Comparison of ENCODE assay signal across 1 cellular context in genomic region chr11:777288-778255, GRCh38.
A peak's percentile ranks its signal among the peaks of the same experiment; 100 is the strongest.
TF ChIP-seq lines count a peak whose summit lies in the region.

Gene GATD1 (minus strand): TSS chr11:777487. CDS start chr11:777462, 25 bp downstream.

TF ChIP-seq in WTC11, 78 proteins besides CTCF, POLR2A, EP300 and RAD21 (continued from another document and continues in another):
- TF ChIP-seq ZSCAN18 (CRISPR knock-in tag; IDR thresholded peaks at IDR 0.05) (no peak), ZMAT4 (CRISPR knock-in tag; IDR thresholded peaks at IDR 0.05) (no peak), ZNF263 (CRISPR knock-in tag; IDR thresholded peaks at IDR 0.05; ENCODE audit: low read depth) (no peak), ETV6 (CRISPR knock-in tag; IDR thresholded peaks at IDR 0.05) (no peak), ZNF121 (CRISPR knock-in tag; IDR thresholded peaks at IDR 0.05) (no peak), HMGXB4 (CRISPR knock-in tag; IDR thresholded peaks at IDR 0.05) (peak; percentile 79; the same call in 1 of the 2 replicates), GTF2I (CRISPR knock-in tag; conservative IDR thresholded peaks at IDR 0.05) (no peak), MYBL2 (CRISPR knock-in tag; IDR thresholded peaks at IDR 0.05) (0 out of 2 replicates have a peak, but pooled peaks have one; percentile 53), ZNF396 (CRISPR knock-in tag; IDR thresholded peaks at IDR 0.05; ENCODE audit: borderline replicate concordance) (no peak), NR1H2 (CRISPR knock-in tag; IDR thresholded peaks at IDR 0.05) (no peak), ZNF425 (CRISPR knock-in tag; conservative IDR thresholded peaks at IDR 0.05) (no peak), ZNF423 (CRISPR knock-in tag; IDR thresholded peaks at IDR 0.05) (no peak), ZNF532 (CRISPR knock-in tag; IDR thresholded peaks at IDR 0.05; ENCODE audit: borderline replicate concordance) (no peak), CDX4 (CRISPR knock-in tag; IDR thresholded peaks at IDR 0.05; ENCODE audit: borderline replicate concordance) (no peak), MLX (CRISPR knock-in tag; IDR thresholded peaks at IDR 0.05) (no peak), USF2 (CRISPR knock-in tag; IDR thresholded peaks at IDR 0.05) (peak; percentile 99), ERG (CRISPR knock-in tag; IDR thresholded peaks at IDR 0.05) (no peak), ATF3 (CRISPR knock-in tag; conservative IDR thresholded peaks at IDR 0.05) (no peak), ZBTB43 (CRISPR knock-in tag; IDR thresholded peaks at IDR 0.05) (no peak), ATF2 (CRISPR knock-in tag; IDR thresholded peaks at IDR 0.05; ENCODE audit: borderline replicate concordance, low read depth) (no peak), SMAD4 (CRISPR knock-in tag; IDR thresholded peaks at IDR 0.05) (no peak), CREB1 (CRISPR knock-in tag; IDR thresholded peaks at IDR 0.05) (no peak), FOXK1 (CRISPR knock-in tag; IDR thresholded peaks at IDR 0.05) (no peak; the same call in 1 of the 2 replicates), ZNF232 (CRISPR knock-in tag; IDR thresholded peaks at IDR 0.05) (peak; percentile 18; the same call in 1 of the 2 replicates), ESRRA (CRISPR knock-in tag; IDR thresholded peaks at IDR 0.05; ENCODE audit: borderline replicate concordance) (no peak), IRF1 (CRISPR knock-in tag; IDR thresholded peaks at IDR 0.05) (no peak; the same call in 1 of the 2 replicates), AFF4 (CRISPR knock-in tag; IDR thresholded peaks at IDR 0.05; ENCODE audit: borderline replicate concordance) (no peak)
